Comparison of ENCODE assay signal across 19 cellular contexts in the genomic region with DNA sequence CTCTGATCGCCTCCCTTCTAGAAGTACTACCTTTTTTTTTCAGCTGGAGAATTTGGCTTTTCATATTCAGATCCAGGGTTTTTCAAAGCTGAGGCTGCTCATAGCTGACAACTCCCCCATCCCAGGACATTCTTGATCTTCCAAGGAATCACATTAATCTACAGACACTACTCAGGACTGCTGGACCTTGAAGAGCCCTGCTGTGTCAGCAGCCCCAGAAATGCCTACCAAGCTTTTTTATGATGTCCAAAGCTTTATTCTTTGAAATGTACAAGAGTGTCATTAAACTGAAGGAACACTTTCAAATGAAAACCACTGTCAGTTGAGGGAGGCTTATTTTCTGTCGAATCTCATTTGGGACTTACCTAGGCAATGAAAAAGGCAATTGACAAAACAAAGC.
"Had no signal": no experiment of that assay in that cellular context is flagged by ENCODE, and none has a peak within 500 bp of the region (broad histone marks: within the 10 kb centered on the region; RNA-seq: fewer than 3 reads in every experiment).

No MANE protein-coding gene starts in this region.

- H3K4me2 ChIP-seq: hepatocyte had no signal

- H3K4me3 ChIP-seq: cardiac muscle cell, esophagus squamous epithelium, gastroesophageal sphincter, hepatocyte, left lung, lung, skin epidermis, thoracic aorta, transverse colon had no signal

- DNase-seq: brain microvascular endothelial cell; cerebellar nuclear complex; dermis blood vessel endothelial cell; esophagus squamous epithelium; foreskin fibroblast; glutamatergic neuron; left lung; mesendoderm; naive B cell; stimulated activated CD4-positive, alpha-beta T cell treated with anti-CD3 and anti-CD28 coated beads, Interleukin-2, amount 100 ng/mL, for 48 hours; transverse colon had no signal

- ATAC-seq: left lung had no signal

- H3K27ac Mint-ChIP-seq: naive B cell; stimulated activated naive CD8-positive, alpha-beta T cell treated with anti-CD3 and anti-CD28 coated beads, Interleukin-15, Interleukin-2, amounts not matched to agents 100 ng/mL and 50 ng/mL, for 24 hours had no signal

- H3K9me3 ChIP-seq: esophagus squamous epithelium, gastroesophageal sphincter, left lung, thoracic aorta, transverse colon had no signal

- H3K36me3 ChIP-seq: brain microvascular endothelial cell, cardiac muscle cell, esophagus squamous epithelium, gastroesophageal sphincter, left lung, thoracic aorta, transverse colon had no signal

- FAIRE-seq: colon had no signal

- H3K4me1 Mint-ChIP-seq: naive B cell had no signal

- H3K27me3 ChIP-seq: brain microvascular endothelial cell, cardiac muscle cell, esophagus squamous epithelium, hepatocyte, left lung, transverse colon had no signal

- H3K4me1 ChIP-seq: transverse colon had no signal

- H3K4me3 Mint-ChIP-seq: naive B cell; stimulated activated naive CD8-positive, alpha-beta T cell treated with anti-CD3 and anti-CD28 coated beads, Interleukin-15, Interleukin-2, amounts not matched to agents 100 ng/mL and 50 ng/mL, for 24 hours had no signal

- H3K36me3 Mint-ChIP-seq: naive B cell had no signal

- H3K79me2 ChIP-seq: hepatocyte had no signal

- H3K27ac ChIP-seq: brain microvascular endothelial cell, cardiac muscle cell, left lung, thoracic aorta had no signal

- H2AFZ ChIP-seq: hepatocyte had no signal

- H3K27me3 Mint-ChIP-seq: naive B cell; stimulated activated naive CD8-positive, alpha-beta T cell treated with anti-CD3 and anti-CD28 coated beads, Interleukin-15, Interleukin-2, amounts not matched to agents 100 ng/mL and 50 ng/mL, for 24 hours had no signal
